In the genomic region with DNA sequence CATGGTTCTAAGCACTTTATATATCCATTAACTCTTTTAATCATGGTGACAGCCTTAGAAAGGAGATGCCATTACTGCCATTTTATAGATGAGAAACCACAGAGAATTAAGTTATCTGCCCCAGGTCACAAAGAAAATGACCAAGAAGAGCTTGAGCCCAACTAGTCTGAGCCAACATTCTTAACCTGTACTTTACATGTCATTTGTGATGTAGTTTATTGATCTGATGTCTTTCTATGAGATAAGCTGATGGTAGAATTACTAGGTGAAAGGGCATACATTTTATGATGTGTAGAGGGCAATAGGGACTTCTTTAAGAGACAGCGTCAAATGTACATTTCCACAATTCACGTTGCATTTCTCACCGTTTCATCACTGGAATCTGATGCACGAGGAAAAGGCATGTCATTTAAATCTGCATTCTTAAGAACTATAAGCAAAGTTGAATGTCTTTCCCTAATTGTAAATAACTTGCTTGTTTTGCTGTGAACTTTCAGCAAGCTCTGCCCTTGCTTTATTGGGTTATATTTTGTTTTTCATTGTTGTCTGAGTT, we compare ENCODE assay signal across 13 cellular contexts. TPM values are rescaled to one million over a fixed set of nuclear protein-coding genes. Genes with fewer than 3 reads are reported as not detected.
"Had no signal": no experiment of that assay in that cellular context is flagged by ENCODE, and none has a peak within 500 bp of the region (broad histone marks: within the 10 kb centered on the region; RNA-seq: fewer than 3 reads in every experiment).

No MANE protein-coding gene starts in this region.

- H3K4me1 ChIP-seq: parathyroid adenoma, tibial artery had no signal

- H3K4me3 ChIP-seq: cardiac muscle cell, heart left ventricle, left ventricle myocardium inferior, SK-N-MC, tibial artery had no signal

- H3K36me3 ChIP-seq: cardiac muscle cell, heart left ventricle, left ventricle myocardium inferior, tibial artery had no signal

- H3K27ac ChIP-seq: cardiac muscle cell, heart left ventricle, left ventricle myocardium inferior, parathyroid adenoma, SK-N-MC, tibial artery had no signal

- H3K9me3 ChIP-seq: heart left ventricle, left ventricle myocardium inferior, tibial artery had no signal

- H3K79me2 ChIP-seq: parathyroid adenoma had no signal

- H2AFZ ChIP-seq: parathyroid adenoma had no signal

- ATAC-seq: heart left ventricle had no signal

- H3K27me3 ChIP-seq: cardiac muscle cell, heart left ventricle, tibial artery had no signal

- DNase-seq: activated CD4-positive, CD25-positive, alpha-beta regulatory T cell; activated T-cell treated with anti-CD3 and anti-CD28 coated beads, Interleukin-2, amount 50 U/mL, for 1 hour; effector CD4-positive, alpha-beta T cell; heart left ventricle; islet precursor cell; left ventricle myocardium inferior; mesendoderm; retina; stimulated activated CD4-positive, alpha-beta T cell treated with anti-CD3 and anti-CD28 coated beads, Interleukin-4, amount 100 ng/mL, for 4 hours; tibial artery had no signal

RNA-seq across cellular contexts. Expression of a gene that starts 11.3 kb away (rescaled TPM):
- total RNA-seq: cardiac muscle cell had no signal
- polyA plus RNA-seq: cardiac muscle cell had no signal
